In the genomic region with DNA sequence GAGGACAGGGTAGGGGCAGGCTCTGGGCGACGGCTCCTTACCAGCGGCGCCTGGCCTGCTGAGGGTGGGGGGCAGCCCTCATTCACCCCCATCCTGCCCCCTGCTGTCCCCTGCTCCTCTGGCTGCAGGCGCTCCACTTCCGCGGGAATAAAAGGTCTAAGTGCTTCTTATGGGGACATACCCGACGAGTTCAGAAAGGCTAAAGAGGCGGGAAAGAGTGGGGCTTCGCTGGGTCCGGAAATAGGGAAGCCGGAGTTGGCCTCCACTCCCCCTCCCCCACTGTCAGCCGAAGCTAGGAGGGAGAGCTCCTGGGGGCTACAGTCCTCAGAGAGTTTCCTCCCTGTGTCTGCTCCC, we compare ENCODE assay signal across 19 cellular contexts. TPM values are rescaled to one million over a fixed set of nuclear protein-coding genes. Genes with fewer than 3 reads are reported as not detected.
DNase-seq lines count a peak whose midpoint lies in the region; ATAC-seq, FAIRE-seq and TF ChIP-seq lines count a peak whose summit lies in the region.
"Had no signal": no experiment of that assay in that cellular context is flagged by ENCODE, and none has a peak within 500 bp of the region (broad histone marks: within the 10 kb centered on the region; RNA-seq: fewer than 3 reads in every experiment).

No MANE protein-coding gene starts in this region.

- no peak for FAIRE-seq in frontal cortex (lab: Jason Lieb, UNC)

- H3K9me3 Mint-ChIP-seq in activated naive CD8-positive, alpha-beta T cell (ENCODE audit: low read depth): no peaks in the 10 kb centered on the region
- H3K9me3 Mint-ChIP-seq in activated naive CD8-positive, alpha-beta T cell treated with anti-CD3 and anti-CD28 coated beads for 36 hours: peaks cover 1% of the 10 kb centered on the region
- no peaks in the 10 kb centered on the region for H3K9me3 Mint-ChIP-seq in mesothelial cell of epicardium
- H3K9me3 Mint-ChIP-seq: activated CD4-positive, alpha-beta memory T cell treated with anti-CD3 and anti-CD28 coated beads for 36 hours had no signal

- H3K27me3 ChIP-seq in thoracic aorta (replicated peaks; ENCODE audit: insufficient read depth): peaks cover 9% of the 10 kb centered on the region

- peaks cover 10 to 44% of the 10 kb centered on the region in 2 donors for H3K4me1 ChIP-seq in thoracic aorta (ENCODE audit: control insufficient read depth in 1 of 2, low read depth in 2 of 2)

- no peak for ATAC-seq in thoracic aorta (ENCODE audit: insufficient number of reproducible peaks, low FRiP score, low read depth)
- no peak for ATAC-seq in HG03108 (IDR thresholded peaks at IDR 0.05; ENCODE audit: unreplicated experiment)

- peaks cover 33% of the 10 kb centered on the region for H3K4me1 Mint-ChIP-seq in activated naive CD8-positive, alpha-beta T cell (ENCODE audit: low read depth)
- H3K4me1 Mint-ChIP-seq in activated naive CD8-positive, alpha-beta T cell treated with anti-CD3 and anti-CD28 coated beads for 36 hours: peaks cover 24% of the 10 kb centered on the region
- H3K4me1 Mint-ChIP-seq in mesothelial cell of epicardium: peaks cover 24% of the 10 kb centered on the region

- no peaks in the 10 kb centered on the region for H3K9me3 ChIP-seq in thoracic aorta
- H3K9me3 ChIP-seq: tibial nerve had no signal

- peaks cover 45% of the 10 kb centered on the region for H3K27me3 Mint-ChIP-seq in activated naive CD8-positive, alpha-beta T cell
- H3K27me3 Mint-ChIP-seq in activated naive CD8-positive, alpha-beta T cell treated with anti-CD3 and anti-CD28 coated beads for 36 hours: peaks cover 98% of the 10 kb centered on the region
- H3K27me3 Mint-ChIP-seq in mesothelial cell of epicardium (ENCODE audit: low read depth): peaks cover 98% of the 10 kb centered on the region

- H3K36me3 Mint-ChIP-seq in activated naive CD8-positive, alpha-beta T cell: no peaks in the 10 kb centered on the region
- H3K36me3 Mint-ChIP-seq in activated naive CD8-positive, alpha-beta T cell treated with anti-CD3 and anti-CD28 coated beads for 36 hours: no peaks in the 10 kb centered on the region
- no peaks in the 10 kb centered on the region for H3K36me3 Mint-ChIP-seq in mesothelial cell of epicardium
- H3K36me3 Mint-ChIP-seq: activated CD4-positive, alpha-beta memory T cell treated with anti-CD3 and anti-CD28 coated beads for 36 hours had no signal

- peak overlapping the region; percentile 20 for H3K4me3 Mint-ChIP-seq in activated naive CD8-positive, alpha-beta T cell
- H3K4me3 Mint-ChIP-seq in activated naive CD8-positive, alpha-beta T cell treated with anti-CD3 and anti-CD28 coated beads for 36 hours: no peak overlapping the region
- peak overlapping the region; percentile 30 for H3K4me3 Mint-ChIP-seq in mesothelial cell of epicardium
- H3K4me3 Mint-ChIP-seq: activated CD4-positive, alpha-beta memory T cell treated with anti-CD3 and anti-CD28 coated beads for 36 hours had no signal

- TF ChIP-seq CTCF in coronary artery (IDR thresholded peaks at IDR 0.05) (no peak), mesothelial cell of epicardium (IDR thresholded peaks at IDR 0.05; ENCODE audit: unreplicated experiment) (no peak), thoracic aorta (IDR thresholded peaks at IDR 0.05) (no peak)

- no peaks in the 10 kb centered on the region for H3K36me3 ChIP-seq in thoracic aorta
- H3K36me3 ChIP-seq: tibial nerve had no signal

- peak overlapping the region in 1 of 2 donors; percentile 33 for H3K27ac ChIP-seq in coronary artery
- no peak overlapping the region for H3K27ac ChIP-seq in thoracic aorta
- H3K27ac ChIP-seq: epithelial cell of prostate, skin epidermis, tibial nerve had no signal

- no peak for DNase-seq in activated naive CD8-positive, alpha-beta T cell treated with anti-CD3 and anti-CD28 coated beads for 36 hours
- DNase-seq in coronary artery (ENCODE audit: low spot score): no peak
- DNase-seq in mesothelial cell of epicardium (ENCODE audit: low spot score in 2 of 2, unreplicated experiment in 2 of 2): no peak
- no peak for DNase-seq in thoracic aorta (ENCODE audit: low spot score)
- DNase-seq in frontal cortex (ENCODE audit: low spot score in 2 of 2): no peak
- DNase-seq in KG1 (lab: John Stamatoyannopoulos, UW): no peak
- DNase-seq: activated effector memory CD4-positive, alpha-beta T cell treated with anti-CD3 and anti-CD28 coated beads, Interleukin-2, amount 50 U/mL, for 16 hours; central memory CD4-positive, alpha-beta T cell; NCI-H1417; NCI-H510A; RPMI8226; T-helper 9 cell had no signal

- H3K4me3 ChIP-seq in coronary artery (peak overlapping the region; percentile 65), thoracic aorta (peak overlapping the region; percentile 67)

- H3K27ac Mint-ChIP-seq in activated naive CD8-positive, alpha-beta T cell: no peak overlapping the region
- H3K27ac Mint-ChIP-seq in activated naive CD8-positive, alpha-beta T cell treated with anti-CD3 and anti-CD28 coated beads for 36 hours: no peak overlapping the region
- no peak overlapping the region for H3K27ac Mint-ChIP-seq in mesothelial cell of epicardium
- H3K27ac Mint-ChIP-seq: activated CD4-positive, alpha-beta memory T cell treated with anti-CD3 and anti-CD28 coated beads for 36 hours had no signal

RNA-seq across cellular contexts. Expression of a gene that starts 7.1 kb away (rescaled TPM):
- total RNA-seq in activated naive CD8-positive, alpha-beta T cell treated with anti-CD3 and anti-CD28 coated beads for 36 hours: 1 to 10 TPM in 1 of 2 experiments, under 1 TPM in 1; 0.74 to 1.0 TPM
- 0.20 to 0.34 TPM (median 0.31 TPM) in 3 replicates for total RNA-seq in mesothelial cell of epicardium
- 1 to 10 TPM in 1 of 2 donors, under 1 TPM in 1; 0.41 to 5.5 TPM for total RNA-seq in thoracic aorta
- total RNA-seq in frontal cortex: 80.7 TPM

RNA-seq across cellular contexts. Expression of a gene that starts 53.6 kb away (rescaled TPM):
- under 1 TPM in 1 of 2 experiments, not detected in 1; 0.40 TPM for total RNA-seq in activated naive CD8-positive, alpha-beta T cell treated with anti-CD3 and anti-CD28 coated beads for 36 hours
- 0.47 to 1.1 TPM (median 0.94 TPM) in 3 replicates for total RNA-seq in mesothelial cell of epicardium
- not detected for total RNA-seq in thoracic aorta
- not detected for total RNA-seq in frontal cortex
- total RNA-seq: A673; activated CD4-positive, alpha-beta memory T cell treated with anti-CD3 and anti-CD28 coated beads for 36 hours had no signal

Comparison
In these comparisons a context has a peak if more than half of its experiments do, and no peak if none do; other contexts are left out.
1. RNA of a gene that starts 7.1 kb away (total RNA-seq): 80.7 TPM in frontal cortex (single experiment); 0.41 to 5.5 TPM in thoracic aorta, 0.74 to 1.0 TPM in activated naive CD8-positive, alpha-beta T cell treated with anti-CD3 and anti-CD28 coated beads for 36 hours and 0.20 to 0.34 TPM in mesothelial cell of epicardium; every median in the first group is over 10 times any median in the second.